Comparison of ENCODE assay signal across 15 cellular contexts in genomic region chr7:144233039-144233438, GRCh38. TPM values are rescaled to one million over a fixed set of nuclear protein-coding genes. Genes with fewer than 3 reads are reported as not detected.
DNase-seq lines count a peak whose midpoint lies in the region; ATAC-seq and TF ChIP-seq lines count a peak whose summit lies in the region.
"Not testable (repeated sequence)": the region's sequence is repeated elsewhere in the genome, so short reads cannot be mapped to it uniquely, and the experiment has no call there.
"Had no signal": no experiment of that assay in that cellular context is flagged by ENCODE, and none has a peak within 500 bp of the region (broad histone marks: within the 10 kb centered on the region; RNA-seq: fewer than 3 reads in every experiment).

No MANE protein-coding gene starts in this region.

- not testable (repeated sequence) for DNase-seq in RWPE2 (ENCODE audit: low spot score); left lobe of liver (ENCODE audit: low spot score); right lobe of liver; sciatic nerve (ENCODE audit: low spot score)

- WGBS in right lobe of liver (ENCODE audit: insufficient coverage, low coverage, low lambda C conversion rate, missing lambda C conversion rate): 67% methylated on average over 1 of the region's 1 CpG

- H3K9me3 ChIP-seq in RWPE2 (ENCODE audit: severe bottlenecking); right lobe of liver: not testable (repeated sequence)

- H3K4me3 ChIP-seq in RWPE2 (ENCODE audit: severe bottlenecking); right lobe of liver: not testable (repeated sequence)

- H3K27me3 ChIP-seq in RWPE2 (ENCODE audit: insufficient read depth, poor library complexity, severe bottlenecking); right lobe of liver: not testable (repeated sequence)

- H3K36me3 ChIP-seq in RWPE2 (ENCODE audit: low read depth); right lobe of liver: not testable (repeated sequence)

- intact Hi-C loops in right lobe of liver (cut with DNase I); sciatic nerve (cut with DNase I): not testable (repeated sequence)

- ATAC-seq in RWPE2 (ENCODE audit: low read depth) (0 out of 3 replicates have a peak, but pooled peaks have one; percentile 6), left lobe of liver (peak; percentile 42), right lobe of liver (peak in 3 of 4 donors; percentile 53 to 58 (median 56)), sciatic nerve (peak; percentile 35)

- not testable (repeated sequence) for TF ChIP-seq POLR2A in right lobe of liver (IDR thresholded peaks at IDR 0.05)

- TF ChIP-seq CTCF in RWPE2 (IDR thresholded peaks at IDR 0.05; ENCODE audit: poor library complexity, severe bottlenecking); right lobe of liver (IDR thresholded peaks at IDR 0.05): not testable (repeated sequence)

- not testable (repeated sequence) for H3K27ac ChIP-seq in RWPE2 (ENCODE audit: poor library complexity, severe bottlenecking); right lobe of liver

- H3K4me1 ChIP-seq in RWPE2 (ENCODE audit: insufficient read depth, poor library complexity, severe bottlenecking); right lobe of liver: not testable (repeated sequence)

RNA-seq across cellular contexts. Expression of gene OR2A42, which starts 6.4 kb away (rescaled TPM):
- total RNA-seq in left lobe of liver: not detected
- not detected for total RNA-seq in right lobe of liver
- 0.27 TPM for total RNA-seq in sciatic nerve
- total RNA-seq: A172; Caco-2; Calu3; CD4-positive, alpha-beta memory T cell; CD4-positive, alpha-beta T cell; CD8-positive, alpha-beta memory T cell; CD8-positive, alpha-beta T cell; Daoy had no signal

RNA-seq across cellular contexts. Expression of gene OR2A7, which starts 31.6 kb away (rescaled TPM):
- total RNA-seq in left lobe of liver: 1.9 TPM
- total RNA-seq in right lobe of liver: 1 to 10 TPM; 1.5 to 5.6 (median 3.5) TPM
- total RNA-seq in sciatic nerve: 3.7 TPM
- total RNA-seq: A172 had no signal

RNA-seq across cellular contexts. Expression of gene CTAGE8, which starts 36.0 kb away (rescaled TPM):
- total RNA-seq in left lobe of liver (1.4 TPM), right lobe of liver (1 to 10 TPM in 2 of 6 experiments, under 1 TPM in 4; 0.53 to 1.3 (median 0.71) TPM), sciatic nerve (1.2 TPM)
- total RNA-seq: A172; CD4-positive, CD25-positive, alpha-beta regulatory T cell had no signal

RNA-seq across cellular contexts. Expression of gene ARHGEF35, which starts 37.4 kb away (rescaled TPM):
- total RNA-seq in left lobe of liver (7.2 TPM), right lobe of liver (10 to 100 TPM in 1 of 6 experiments, 1 to 10 TPM in 5; 3.6 to 10.8 (median 5.8) TPM), sciatic nerve (5.3 TPM)
- total RNA-seq: A172 had no signal

RNA-seq across cellular contexts. Expression of gene CTAGE4, which starts 49.8 kb away (rescaled TPM):
- total RNA-seq in left lobe of liver (1.4 TPM), right lobe of liver (1 to 10 TPM; 2.1 to 4.5 (median 3.5) TPM), sciatic nerve (2.3 TPM)
- total RNA-seq: A172, A673, B cell, Caco-2 had no signal

Comparison
In these comparisons a context has a peak if more than half of its experiments do, and no peak if none do; other contexts are left out.
1. ATAC-seq: peak in every context shown above with its lines; median percentile 56 in right lobe of liver; 42 in left lobe of liver; 35 in sciatic nerve; 6 in RWPE2.